ENCODE assay signal across 22 cellular contexts in genomic region chr1:241593186-241593585, GRCh38. TPM values are rescaled to one million over a fixed set of nuclear protein-coding genes. Genes with fewer than 3 reads are reported as not detected.
DNase-seq lines count a peak whose midpoint lies in the region; ATAC-seq and TF ChIP-seq lines count a peak whose summit lies in the region.
"Had no signal": no experiment of that assay in that cellular context is flagged by ENCODE, and none has a peak within 500 bp of the region (broad histone marks: within the 10 kb centered on the region; RNA-seq: fewer than 3 reads in every experiment).

No MANE protein-coding gene starts in this region.

- WGBS in lower leg skin, 2 donors: 88 to 98% methylated on average over 1 of the region's 1 CpG

- no peak for DNase-seq in activated naive CD4-positive, alpha-beta T cell treated with anti-CD3 and anti-CD28 coated beads, Interleukin-2, amount 50 U/mL, for 72 hours (ENCODE audit: low spot score in 2 of 2)
- no peak for DNase-seq in activated naive CD4-positive, alpha-beta T cell (lab: John Stamatoyannopoulos, UW)
- DNase-seq in SK-N-MC (ENCODE audit: low read depth, low spot score): no peak
- DNase-seq in RPMI8226: no peak
- DNase-seq in ACHN: no peak
- DNase-seq in lower leg skin (ENCODE audit: low spot score in 2 of 2): no peak
- no peak for DNase-seq in T1000 (lab: John Stamatoyannopoulos, UW)
- DNase-seq: activated CD4-positive, alpha-beta T cell treated with anti-CD3 and anti-CD28 coated beads for 1 hour; Caco-2; central memory CD4-positive, alpha-beta T cell; foreskin melanocyte; left cardiac atrium; MM.1S; mucosa of descending colon; NCI-H187; NK-92 treated with Interleukin-12 subunit alpha and Interleukin-12 subunit beta, amount 100 ng/mL, for 24 hours; SIG-M5; stimulated activated CD4-positive, alpha-beta T cell treated with anti-CD3 and anti-CD28 coated beads, Interleukin-15, amount 100 ng/mL, for 24 hours; stimulated activated naive CD8-positive, alpha-beta T cell treated with anti-CD3 and anti-CD28 coated beads, Interleukin-15, amount 100 ng/mL, for 72 hours; upper lobe of left lung had no signal

- ATAC-seq in activated naive CD4-positive, alpha-beta T cell treated with anti-CD3 and anti-CD28 coated beads, Interleukin-2, amount 50 U/mL, for 72 hours: no peak
- ATAC-seq in esophagus mucosa: peak; percentile 44
- ATAC-seq: mucosa of descending colon had no signal

- H3K9me3 Mint-ChIP-seq in activated naive CD4-positive, alpha-beta T cell treated with anti-CD3 and anti-CD28 coated beads, Interleukin-2, amount 50 U/mL, for 72 hours: no peaks in the 10 kb centered on the region
- H3K9me3 Mint-ChIP-seq: stimulated activated naive CD8-positive, alpha-beta T cell treated with anti-CD3 and anti-CD28 coated beads, Interleukin-15, amount 100 ng/mL, for 72 hours had no signal

- H3K27ac ChIP-seq in SK-N-MC: peak overlapping the region; percentile 28; the same call in 1 of the 2 replicates
- H3K27ac ChIP-seq: upper lobe of left lung had no signal

- in situ Hi-C loops in ACHN (cut with HindIII; ENCODE audit: low pct_ligation_motif_present, low pct_unique_long_range_greater_than_20kb, low sequenced_read_pairs): no loop called here

- intact Hi-C loops in lower leg skin (cut with DNase I; ENCODE audit: low total_unique reads): no loop called here

- H3K27ac Mint-ChIP-seq in activated naive CD4-positive, alpha-beta T cell treated with anti-CD3 and anti-CD28 coated beads, Interleukin-2, amount 50 U/mL, for 72 hours: peak overlapping the region; percentile 84 to 93

- TF ChIP-seq POLR2A in lower leg skin (IDR thresholded peaks at IDR 0.05): no peak

- TF ChIP-seq CTCF in lower leg skin (IDR thresholded peaks at IDR 0.05): no peak

- no peak overlapping the region for H3K4me3 ChIP-seq in SK-N-MC
- H3K4me3 ChIP-seq in lower leg skin (ENCODE audit: low read depth, poor library complexity, severe bottlenecking): no peak overlapping the region
- H3K4me3 ChIP-seq: mucosa of descending colon, upper lobe of left lung had no signal

- H3K9ac ChIP-seq in SK-N-MC (ENCODE audit: insufficient read length): no peak overlapping the region

- H3K36me3 Mint-ChIP-seq in activated naive CD4-positive, alpha-beta T cell treated with anti-CD3 and anti-CD28 coated beads, Interleukin-2, amount 50 U/mL, for 72 hours: peaks cover 5 to 22% of the 10 kb centered on the region in 2 donors

- no peaks in the 10 kb centered on the region for H3K9me3 ChIP-seq in SK-N-MC (ENCODE audit: low read depth, low read length)
- H3K9me3 ChIP-seq: Caco-2, mucosa of descending colon, upper lobe of left lung had no signal

- peaks cover 81% of the 10 kb centered on the region for H3K36me3 ChIP-seq in SK-N-MC (ENCODE audit: insufficient read depth, low read length)

RNA-seq across cellular contexts. Expression of gene CHML, which starts 47.0 kb away (rescaled TPM):
- 10 to 100 TPM; 13.1 to 16.2 TPM for total RNA-seq in activated naive CD4-positive, alpha-beta T cell treated with anti-CD3 and anti-CD28 coated beads, Interleukin-2, amount 50 U/mL, for 72 hours
- total RNA-seq in esophagus mucosa (4.1 TPM), lower leg skin (10 to 100 TPM in 1 of 4 donors, 1 to 10 TPM in 3; 7.5 to 10.6 (median 7.9) TPM)

RNA-seq across cellular contexts. Expression of gene OPN3, which starts 47.0 kb away (rescaled TPM):
- total RNA-seq in activated naive CD4-positive, alpha-beta T cell treated with anti-CD3 and anti-CD28 coated beads, Interleukin-2, amount 50 U/mL, for 72 hours: 10 to 100 TPM in 1 of 2 donors, 1 to 10 TPM in 1; 8.2 to 13.6 TPM
- 11.0 TPM for total RNA-seq in esophagus mucosa
- 10 to 100 TPM; 22.2 to 34.6 (median 32.1) TPM for total RNA-seq in lower leg skin

RNA-seq across cellular contexts. Expression of gene WDR64, which starts 58.9 kb away (rescaled TPM):
- not detected for total RNA-seq in activated naive CD4-positive, alpha-beta T cell treated with anti-CD3 and anti-CD28 coated beads, Interleukin-2, amount 50 U/mL, for 72 hours
- total RNA-seq in esophagus mucosa (not detected), lower leg skin (not detected)
- total RNA-seq: Caco-2, G401, left cardiac atrium had no signal
